27 cellular contexts compared by ENCODE assay signal in genomic region chr19:33766623-33767022, GRCh38. TPM values are rescaled to one million over a fixed set of nuclear protein-coding genes. Genes with fewer than 3 reads are reported as not detected.
A peak's percentile ranks its signal among the peaks of the same experiment; 100 is the strongest.
DNase-seq lines count a peak whose midpoint lies in the region; ATAC-seq, FAIRE-seq and TF ChIP-seq lines count a peak whose summit lies in the region.
"Had no signal": no experiment of that assay in that cellular context is flagged by ENCODE, and none has a peak within 500 bp of the region (broad histone marks: within the 10 kb centered on the region; RNA-seq: fewer than 3 reads in every experiment).

No MANE protein-coding gene starts in this region.

- H4K91ac ChIP-seq in neuronal stem cell (ENCODE audit: low read depth, low read length, poor library complexity): no peak overlapping the region

- H3K27me3 ChIP-seq in neuronal stem cell (ENCODE audit: control insufficient read depth in 3 of 3, insufficient read depth in 3 of 3, low read depth in 1 of 3, low read length in 3 of 3) (peaks cover 0 to 20% (median 4%) of the 10 kb centered on the region in 3 experiments), breast epithelium (peaks cover 0 to 49% of the 10 kb centered on the region in 2 donors)

- no peak for DNase-seq in A549 (ENCODE audit: low read depth in 1 of 2, low spot score in 1 of 2)
- no peak for DNase-seq in neuronal stem cell (ENCODE audit: low spot score)
- no peak for DNase-seq in progenitor cell of endocrine pancreas (ENCODE audit: low spot score, unreplicated experiment)
- no peak for DNase-seq in breast epithelium (ENCODE audit: low spot score in 2 of 2)
- no peak for DNase-seq in NCI-H446 treated with DMSO at 0.1 percent for 48 hours (lab: John Stamatoyannopoulos, UW)
- DNase-seq: ACHN; AML-193; CD4-positive, alpha-beta T cell; CD8-positive, alpha-beta memory T cell; COR-L47; DMS 273 treated with DMSO at 0.1 percent for 48 hours; DMS153; DMS53; DMS79; DND-41; EL; GDM1 had no signal

- CTCF ChIA-PET in A549 (lab: Yijun Ruan, JAX): interaction anchor here (1.1 to 22.3 kb wide), 6 partner anchors 9 to 354 kb away, joined by 3 to 572 read pairs (median 76); no protein-coding TSS in a partner anchor
- CTCF ChIA-PET in HEK293 (lab: Yijun Ruan, JAX): interaction anchor here (0.6 to 9.1 kb wide), 6 partner anchors 11 to 353 kb away, joined by 3 to 272 read pairs (median 16); no protein-coding TSS in a partner anchor

- H3K27ac ChIP-seq in A549: no peak overlapping the region
- H3K27ac ChIP-seq in HEK293 (ENCODE audit: extremely low read depth, low read depth, low read length): no peak overlapping the region
- H3K27ac ChIP-seq in neuronal stem cell (replicated peaks; ENCODE audit: low read length): no peak overlapping the region
- no peak overlapping the region for H3K27ac ChIP-seq in breast epithelium
- H3K27ac ChIP-seq: 22Rv1; BLaER1 treated with 17β-estradiol and CSF1 and Interleukin-3, amounts not matched to agents 10 nM and 100 nM; C4-2B had no signal

- H2AK5ac ChIP-seq in neuronal stem cell (ENCODE audit: low read depth, low read length): no peak overlapping the region

- no peak overlapping the region for H2BK12ac ChIP-seq in neuronal stem cell (ENCODE audit: low read length)

- no peak for TF ChIP-seq RAD21 in A549 (conservative IDR thresholded peaks at IDR 0.05 in 1 of 2, IDR thresholded peaks at IDR 0.05 in 1 of 2)
- no peak for TF ChIP-seq RAD21 in Ishikawa (IDR thresholded peaks at IDR 0.05; ENCODE audit: low read depth)

- no peak overlapping the region for H3K4me3 Mint-ChIP-seq in progenitor cell of endocrine pancreas (ENCODE audit: low read depth)
- H3K4me3 Mint-ChIP-seq: B cell; CD4-positive, alpha-beta T cell; CD8-positive, alpha-beta memory T cell had no signal

- no peak overlapping the region for H3K4ac ChIP-seq in neuronal stem cell (ENCODE audit: low read length)

- H3K4me2 ChIP-seq in A549 (no peak overlapping the region), neuronal stem cell (ENCODE audit: insufficient read depth, low read length, poor library complexity, severe bottlenecking) (no peak overlapping the region)
- H3K4me2 ChIP-seq: BLaER1 treated with 17β-estradiol and CSF1 and Interleukin-3, amounts not matched to agents 10 nM and 100 nM had no signal

- POLR2A ChIA-PET in A549 (lab: Yijun Ruan, JAX): no interaction called here
- POLR2A ChIA-PET in HEK293 (lab: Yijun Ruan, JAX): no interaction called here

- TF ChIP-seq POLR2A in A549 (IDR thresholded peaks at IDR 0.05; ENCODE audit: low read length) (no peak), breast epithelium (IDR thresholded peaks at IDR 0.05) (no peak)

- no peaks in the 10 kb centered on the region for H3K36me3 Mint-ChIP-seq in progenitor cell of endocrine pancreas (ENCODE audit: insufficient read depth)
- H3K36me3 Mint-ChIP-seq: CD8-positive, alpha-beta memory T cell had no signal

- no peak overlapping the region for H2BK120ac ChIP-seq in neuronal stem cell (ENCODE audit: low read depth, low read length)

- no peak for FAIRE-seq in A549 (lab: Jason Lieb, UNC)
- FAIRE-seq: GM12878, GM12892, GM18507 had no signal

- H3K4me1 Mint-ChIP-seq in progenitor cell of endocrine pancreas (ENCODE audit: low read depth): no peaks in the 10 kb centered on the region
- H3K4me1 Mint-ChIP-seq: B cell; CD8-positive, alpha-beta memory T cell had no signal

- H3K27me3 Mint-ChIP-seq in progenitor cell of endocrine pancreas: peaks cover 10% of the 10 kb centered on the region

- H3K14ac ChIP-seq in neuronal stem cell (ENCODE audit: low read length): no peak overlapping the region

- 15% methylated on average over 13 of the region's 13 CpGs for WGBS in A549 (ENCODE audit: missing lambda C conversion rate)
- WGBS in neuronal stem cell (ENCODE audit: extremely low coverage in 2 of 2, insufficient read length in 2 of 2, insufficient replicate concordance in 1 of 2), 2 donors: no CpG with 5 or more reads among the region's 13 CpGs

- no peak overlapping the region for H2BK15ac ChIP-seq in neuronal stem cell (ENCODE audit: low read length)

- H4K8ac ChIP-seq in neuronal stem cell (ENCODE audit: low read depth, low read length): no peak overlapping the region

- H3K79me1 ChIP-seq in neuronal stem cell (ENCODE audit: low read depth, low read length): no peaks in the 10 kb centered on the region

- H2AFZ ChIP-seq in neuronal stem cell (ENCODE audit: low read length): no peak overlapping the region

- H3K9me3 ChIP-seq in A549 (no peaks in the 10 kb centered on the region), HEK293 (ENCODE audit: control insufficient read depth, insufficient read depth, low read depth, low read length) (no peaks in the 10 kb centered on the region), neuronal stem cell (replicated peaks in 1 of 2; ENCODE audit: control insufficient read depth in 2 of 2, insufficient read depth in 1 of 2, low read depth in 1 of 2, low read length in 2 of 2) (peaks cover 0 to 2% of the 10 kb centered on the region in 2 donors), breast epithelium (no peaks in the 10 kb centered on the region)
- H3K9me3 ChIP-seq: BLaER1 treated with 17β-estradiol and CSF1 and Interleukin-3, amounts not matched to agents 10 nM and 100 nM had no signal

- H3K18ac ChIP-seq in neuronal stem cell (ENCODE audit: low read length): no peak overlapping the region

- no peak for TF ChIP-seq EP300 in A549 (IDR thresholded peaks at IDR 0.05)
- TF ChIP-seq EP300 in Ishikawa (IDR thresholded peaks at IDR 0.05; ENCODE audit: borderline replicate concordance): no peak

- no peak for ATAC-seq in A549
- no peak for ATAC-seq in HG03342 (IDR thresholded peaks at IDR 0.05; ENCODE audit: unreplicated experiment)
- ATAC-seq: GM12878 had no signal

- no peaks in the 10 kb centered on the region for H3K4me1 ChIP-seq in A549
- no peaks in the 10 kb centered on the region for H3K4me1 ChIP-seq in HEK293 (ENCODE audit: control insufficient read depth, insufficient read depth, low read length)
- H3K4me1 ChIP-seq in neuronal stem cell (ENCODE audit: control insufficient read depth in 2 of 2, insufficient read depth in 1 of 2, low read depth in 1 of 2, low read length in 2 of 2): no peaks in the 10 kb centered on the region
- no peaks in the 10 kb centered on the region for H3K4me1 ChIP-seq in breast epithelium

- H3K36me3 ChIP-seq in HEK293 (ENCODE audit: control insufficient read depth in 2 of 2, insufficient read depth in 1 of 2, low read length in 2 of 2): no peaks in the 10 kb centered on the region
- no peaks in the 10 kb centered on the region for H3K36me3 ChIP-seq in neuronal stem cell (replicated peaks in 1 of 2; ENCODE audit: control insufficient read depth in 2 of 2, insufficient read depth in 2 of 2, low read length in 2 of 2)
- no peaks in the 10 kb centered on the region for H3K36me3 ChIP-seq in breast epithelium
- H3K36me3 ChIP-seq: BLaER1 treated with 17β-estradiol and CSF1 and Interleukin-3, amounts not matched to agents 10 nM and 100 nM had no signal

- intact Hi-C loops in breast epithelium (cut with DNase I; ENCODE audit: low total_unique reads): no loop called here

- H3K27ac Mint-ChIP-seq in progenitor cell of endocrine pancreas: no peak overlapping the region
- H3K27ac Mint-ChIP-seq: B cell; CD4-positive, alpha-beta T cell; CD8-positive, alpha-beta memory T cell had no signal

- no peak overlapping the region for H2BK5ac ChIP-seq in neuronal stem cell (ENCODE audit: low read length)

- no peaks in the 10 kb centered on the region for H3K9me3 Mint-ChIP-seq in progenitor cell of endocrine pancreas (ENCODE audit: low read depth)
- H3K9me3 Mint-ChIP-seq: CD4-positive, alpha-beta T cell; CD8-positive, alpha-beta memory T cell had no signal

- H3K4me3 ChIP-seq in A549 (no peak overlapping the region), HEK293 (ENCODE audit: low read depth, low read length) (no peak overlapping the region), neuronal stem cell (ENCODE audit: low read length in 2 of 2) (no peak overlapping the region), breast epithelium (no peak overlapping the region)
- H3K4me3 ChIP-seq: BLaER1 treated with 17β-estradiol and CSF1 and Interleukin-3, amounts not matched to agents 10 nM and 100 nM; GM12878 had no signal

- TF ChIP-seq CTCF in A549 (IDR thresholded peaks at IDR 0.05) (no peak), HEK293 (tag by site-specific recombination; IDR thresholded peaks at IDR 0.05) (no peak), progenitor cell of endocrine pancreas (IDR thresholded peaks at IDR 0.05; ENCODE audit: unreplicated experiment) (no peak), breast epithelium (IDR thresholded peaks at IDR 0.05) (no peak)

- peak overlapping the region; percentile 53 for H3K23ac ChIP-seq in neuronal stem cell (ENCODE audit: low read depth, low read length, poor library complexity)

- H3K9ac ChIP-seq in neuronal stem cell (ENCODE audit: low read depth, low read length, poor library complexity): no peak overlapping the region
- H3K9ac ChIP-seq: BLaER1 treated with 17β-estradiol and CSF1 and Interleukin-3, amounts not matched to agents 10 nM and 100 nM had no signal

TF ChIP-seq in A549, 52 proteins besides CTCF, POLR2A, EP300 and RAD21 (continues in another document):
- no peak for TF ChIP-seq CBX8 (IDR thresholded peaks at IDR 0.05)

RNA-seq across cellular contexts. Expression of gene KCTD15, which starts 30.0 kb away (rescaled TPM):
- 54.0 and 55.7 TPM in 2 replicates for polyA plus RNA-seq in A549 (2011; rRNA removed)
- polyA plus RNA-seq in A549 (2012; cell fraction: cytosol; rRNA removed): 122 and 161 TPM in 2 replicates
- polyA plus RNA-seq in A549 (2012; cell fraction: nucleus; rRNA removed): 266 and 321 TPM in 2 replicates
- polyA plus RNA-seq in A549 (2017; fragmentation: RNase III; extraction: RNeasy Plus Mini Kit Qiagen cat#74134 plus additional on column Dnase treatment): 53.4 to 56.5 TPM (median 55.7 TPM) in 3 replicates
- polyA minus RNA-seq in A549 (2011; rRNA and poly(A)+ RNA removed): 48.2 and 48.5 TPM in 2 replicates
- polyA plus RNA-seq in neuronal stem cell (2013, experiment 1 of 2): 20.7 TPM
- polyA plus RNA-seq in neuronal stem cell (2013, experiment 2 of 2): 20.9 TPM
- 61.3 TPM in 2 replicates for total RNA-seq in progenitor cell of endocrine pancreas
- 10 to 100 TPM; 14.6 to 52.4 (median 36.1) TPM for total RNA-seq in breast epithelium
- total RNA-seq: GM12878 had no signal
- polyA plus RNA-seq: GM12878 had no signal

Comparison
In these comparisons a context has a peak if more than half of its experiments do, and no peak if none do; other contexts are left out.
1. Of the 5 proteins assayed by ChIP-seq in both HEK293 and A549: peak only in HEK293: none; only in A549: none; in both: REST; in neither: 4.